ENCODE assay signal across 2 cellular contexts in the genomic region with DNA sequence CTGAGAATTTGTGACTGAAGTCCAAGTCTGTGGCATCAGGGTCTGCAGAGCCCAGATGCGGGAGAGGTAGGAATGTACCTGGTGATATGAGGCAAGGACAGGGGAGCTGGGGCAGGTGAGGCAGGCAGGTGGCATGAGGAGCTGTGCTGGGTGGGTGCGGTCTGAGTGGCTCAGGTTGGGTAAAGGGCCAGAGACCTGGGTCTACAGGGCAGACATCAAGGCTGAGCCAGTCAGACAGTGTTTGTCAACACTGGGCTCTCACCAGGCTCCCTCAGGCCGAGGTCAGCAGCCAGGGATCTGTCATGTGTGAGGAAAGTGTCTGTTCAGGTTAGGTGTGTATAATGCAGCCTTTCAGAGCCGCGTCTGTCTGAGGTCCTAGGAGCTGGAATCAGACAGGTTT.
TF ChIP-seq lines count a peak whose summit lies in the region.

No MANE protein-coding gene starts in this region.

TF ChIP-seq in HCT116, 20 proteins besides CTCF, POLR2A, EP300 and RAD21:
- TF ChIP-seq POLR2AphosphoS5 (IDR thresholded peaks at IDR 0.05; ENCODE audit: low read depth, low read length) (0 out of 2 replicates have a peak, but pooled peaks have one; percentile 10), EZH2 (IDR thresholded peaks at IDR 0.05) (no peak)

TF ChIP-seq in GM12878, 131 proteins besides CTCF, POLR2A, EP300 and RAD21:
- TF ChIP-seq POLR2AphosphoS2 (IDR thresholded peaks at IDR 0.05; ENCODE audit: low read depth, low read length) (peak; percentile 79; the same call in 1 of the 2 replicates), KLF5 (IDR thresholded peaks at IDR 0.05; ENCODE audit: partially characterized antibody) (no peak)
TF ChIP-seq in GM12878: peak in this region for 1.
